ENCODE assay signal across 8 cellular contexts in the genomic region with DNA sequence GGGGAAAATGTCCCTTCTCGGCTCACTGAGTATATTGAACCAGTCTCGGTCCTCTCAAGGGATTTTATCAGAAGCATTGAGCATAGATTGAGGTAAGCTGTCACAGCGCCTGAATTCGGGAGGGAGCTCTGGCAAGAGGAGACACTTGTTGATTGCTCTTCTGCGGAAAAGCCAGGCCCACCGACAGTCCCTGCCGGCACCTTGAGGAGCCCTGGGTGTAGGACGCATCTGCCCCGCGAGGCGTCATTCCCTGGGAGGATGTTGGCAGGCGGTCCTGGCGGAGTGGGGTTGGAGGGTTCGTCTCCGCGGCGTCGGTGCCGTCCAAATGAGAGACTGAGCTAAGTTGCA. TPM values are rescaled to one million over a fixed set of nuclear protein-coding genes. Genes with fewer than 3 reads are reported as not detected.
DNase-seq lines count a peak whose midpoint lies in the region; ATAC-seq, FAIRE-seq and TF ChIP-seq lines count a peak whose summit lies in the region.

No MANE protein-coding gene starts in this region.

- H3K27ac ChIP-seq in duodenal mucosa (ENCODE audit: low read depth, low read length) (peak overlapping the region; percentile 51), liver (ENCODE audit: low read depth in 1 of 2, low read length in 2 of 2) (peak overlapping the region; percentile 93 to 94)

- H3K9me3 ChIP-seq in duodenal mucosa (ENCODE audit: control insufficient read depth in 1 of 2, low read length in 2 of 2) = no peaks in the 10 kb centered on the region
- H3K9me3 ChIP-seq in liver (ENCODE audit: control insufficient read depth in 4 of 4, low read length in 3 of 4) = no peaks in the 10 kb centered on the region

- TF ChIP-seq CTCF in D721Med (IDR thresholded peaks at IDR 0.05; ENCODE audit: insufficient read depth, missing control alignments) (no peak), liver (IDR thresholded peaks at IDR 0.05; ENCODE audit: low read depth, low read length, missing input control) (no peak)

- H3K4me1 ChIP-seq in duodenal mucosa (ENCODE audit: control insufficient read depth in 1 of 2, insufficient read depth in 2 of 2, low read length in 2 of 2) (peaks cover 28 to 30% of the 10 kb centered on the region in 2 donors), liver (ENCODE audit: control insufficient read depth in 4 of 4, insufficient read depth in 4 of 4, low read length in 3 of 4) (peaks cover 5 to 32% (median 17%) of the 10 kb centered on the region in 4 donors)

- no peak for FAIRE-seq in D721Med (lab: Jason Lieb, UNC)

- peak overlapping the region; percentile 20 to 91 (median 56) for H3K27ac Mint-ChIP-seq in IgD-negative memory B cell

- no peaks in the 10 kb centered on the region for H3K36me3 Mint-ChIP-seq in IgD-negative memory B cell

- WGBS in liver = 2% methylated on average over 19 of the region's 19 CpGs

- peak overlapping the region; percentile 91 to 96 for H3K4me3 ChIP-seq in duodenal mucosa (ENCODE audit: low read depth in 1 of 2, low read length in 2 of 2)
- H3K4me3 ChIP-seq in liver (ENCODE audit: low read depth in 1 of 3, low read length in 3 of 3) = peak overlapping the region; percentile 73 to 98 (median 89)

- no peaks in the 10 kb centered on the region for H3K27me3 ChIP-seq in duodenal mucosa (ENCODE audit: control insufficient read depth in 1 of 2, insufficient read depth in 2 of 2, low read length in 2 of 2)
- no peaks in the 10 kb centered on the region for H3K27me3 ChIP-seq in liver (ENCODE audit: control insufficient read depth in 4 of 4, insufficient read depth in 4 of 4, low read length in 3 of 4)

- no peak for TF ChIP-seq RAD21 in liver (IDR thresholded peaks at IDR 0.05)

- peak; percentile 13 for DNase-seq in D721Med (ENCODE audit: insufficient read length, low spot score)
- peak; percentile 28 for DNase-seq in activated CD4-positive, alpha-beta T cell treated with anti-CD3 and anti-CD28 coated beads, Interleukin-2, amount 50 U/mL, for 1 hour
- peak; percentile 20 to 23 for DNase-seq in stimulated activated CD4-positive, alpha-beta T cell treated with anti-CD3 and anti-CD28 coated beads, Interleukin-4, amount 100 ng/mL, for 4 hours

- no peak for ATAC-seq in HG03039 (IDR thresholded peaks at IDR 0.05; ENCODE audit: unreplicated experiment)
- ATAC-seq in GM19397 (IDR thresholded peaks at IDR 0.05; ENCODE audit: unreplicated experiment) = no peak

- H3K27me3 Mint-ChIP-seq in IgD-negative memory B cell = no peaks in the 10 kb centered on the region

- H3K36me3 ChIP-seq in duodenal mucosa (ENCODE audit: control insufficient read depth in 1 of 2, insufficient read depth in 2 of 2, low read length in 2 of 2) (no peaks in the 10 kb centered on the region), liver (ENCODE audit: control insufficient read depth in 4 of 4, insufficient read depth in 3 of 4, low read depth in 1 of 4, low read length in 3 of 4) (no peaks in the 10 kb centered on the region)

- H3K4me3 Mint-ChIP-seq in IgD-negative memory B cell = peak overlapping the region; percentile 96 to 100 (median 100)

- no peaks in the 10 kb centered on the region for H3K9me3 Mint-ChIP-seq in IgD-negative memory B cell

- peaks cover 35 to 56% (median 40%) of the 10 kb centered on the region in 3 donors for H3K4me1 Mint-ChIP-seq in IgD-negative memory B cell

- H3K9ac ChIP-seq in duodenal mucosa (ENCODE audit: low read depth in 1 of 2, low read length in 2 of 2) (peak overlapping the region; percentile 86 to 90), liver (ENCODE audit: low read depth in 1 of 2, low read length in 2 of 2) (peak overlapping the region; percentile 60 to 87)

TF ChIP-seq in liver, 16 proteins besides CTCF, POLR2A, EP300 and RAD21:
- no peak for TF ChIP-seq HNF4A (conservative IDR thresholded peaks at IDR 0.05)

RNA-seq across cellular contexts. Expression of gene FBXO9, which starts 0.8 kb away (rescaled TPM):
- polyA plus RNA-seq in IgD-negative memory B cell (48.3 TPM), liver (10 to 100 TPM; 36.8 to 52.5 TPM)
- total RNA-seq in liver = 10 to 100 TPM; 49.9 to 79.1 TPM

RNA-seq across cellular contexts. Expression of gene CILK1, which starts 4.4 kb away (rescaled TPM):
- 5.2 TPM for polyA plus RNA-seq in IgD-negative memory B cell
- 1 to 10 TPM; 4.6 to 7.4 TPM for total RNA-seq in liver
- polyA plus RNA-seq in liver = 1 to 10 TPM; 3.1 TPM
